ENCODE assay signal across 1 cellular context in the genomic region with DNA sequence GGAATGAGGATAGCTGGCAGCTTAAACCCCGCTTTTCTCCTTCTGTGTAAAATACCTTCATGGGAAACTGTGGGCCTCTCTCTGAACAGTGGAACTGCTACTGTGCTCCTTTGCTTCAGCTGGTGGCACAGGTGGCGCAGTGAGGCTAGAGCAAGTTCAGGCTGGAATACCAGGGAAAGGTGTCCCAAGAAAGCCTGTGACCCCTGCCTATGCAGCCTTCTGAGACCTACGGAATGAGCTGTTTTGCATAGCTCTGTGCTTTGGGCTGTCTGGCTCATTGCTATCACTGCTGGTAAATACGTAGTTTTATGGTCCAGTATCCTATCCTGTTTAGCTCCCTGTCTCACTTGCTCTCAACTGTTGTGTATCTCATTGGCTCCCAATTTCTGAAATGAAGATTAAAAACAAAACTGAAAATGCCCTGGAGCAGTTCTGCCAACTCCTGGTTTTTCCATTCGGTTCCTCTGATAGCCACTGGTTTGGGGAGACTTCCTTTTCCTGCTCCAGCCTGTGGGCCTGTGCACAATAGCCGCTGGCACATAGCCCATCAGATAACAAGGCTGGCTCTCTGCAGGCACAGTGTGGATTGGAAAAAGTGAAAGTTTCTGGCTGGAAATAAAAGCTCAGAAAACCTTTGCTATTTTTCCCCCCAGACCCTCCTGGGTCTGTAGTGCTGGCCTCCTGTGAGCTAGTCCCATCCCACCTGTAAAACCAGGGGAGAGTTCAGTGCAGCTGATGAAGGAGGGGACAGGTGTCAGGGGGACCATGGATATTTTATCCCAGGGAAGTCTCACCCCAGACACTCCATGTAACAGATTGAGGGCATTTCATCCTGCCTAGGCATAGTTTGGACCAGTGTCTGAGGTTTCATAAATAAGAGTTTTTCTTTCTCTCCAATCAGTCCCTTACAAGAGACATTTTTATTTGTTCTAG.
TF ChIP-seq lines count a peak whose summit lies in the region.

No MANE protein-coding gene starts in this region.

TF ChIP-seq in HEK293, 187 proteins besides CTCF, POLR2A, EP300 and RAD21 (continued from another document):
- TF ChIP-seq ZBTB44 (tag by site-specific recombination; IDR thresholded peaks at IDR 0.05) (peak; percentile 67; the same call in 1 of the 2 replicates), ZEB2 (tag by site-specific recombination; IDR thresholded peaks at IDR 0.05) (0 out of 2 replicates have a peak, but pooled peaks have one; percentile 19), ZNF175 (tag by site-specific recombination; IDR thresholded peaks at IDR 0.05) (no peak), HOXC10 (CRISPR knock-in tag; IDR thresholded peaks at IDR 0.05) (no peak), ZNF248 (tag by site-specific recombination; IDR thresholded peaks at IDR 0.05) (no peak), ZBTB17 (tag by site-specific recombination; IDR thresholded peaks at IDR 0.05) (peak; percentile 78), ZFP69B (tag by site-specific recombination; IDR thresholded peaks at IDR 0.05) (no peak), ZIC2 (tag by site-specific recombination; IDR thresholded peaks at IDR 0.05) (peak; percentile 43; the same call in 1 of the 2 replicates), ZNF362 (tag by site-specific recombination; IDR thresholded peaks at IDR 0.05) (no peak), OVOL3 (tag by site-specific recombination; IDR thresholded peaks at IDR 0.05) (no peak), ZNF785 (tag by site-specific recombination; IDR thresholded peaks at IDR 0.05) (no peak), ZBTB8A (tag by site-specific recombination; IDR thresholded peaks at IDR 0.05) (no peak), ZNF664 (tag by site-specific recombination; IDR thresholded peaks at IDR 0.05) (peak; percentile 51; the same call in 1 of the 2 replicates), ZNF10 (tag by site-specific recombination; IDR thresholded peaks at IDR 0.05) (peak; percentile 29; the same call in 1 of the 2 replicates), GLI4 (tag by site-specific recombination; IDR thresholded peaks at IDR 0.05) (no peak), ZBTB21 (tag by site-specific recombination; IDR thresholded peaks at IDR 0.05) (0 out of 2 replicates have a peak, but pooled peaks have one; percentile 8), TRIM28 (IDR thresholded peaks at IDR 0.05; ENCODE audit: borderline replicate concordance, low read length) (peak; percentile 95), SCRT2 (tag by site-specific recombination; IDR thresholded peaks at IDR 0.05) (0 out of 2 replicates have a peak, but pooled peaks have one; percentile 43), ZBTB20 (tag by site-specific recombination; IDR thresholded peaks at IDR 0.05) (peak; percentile 58), SP7 (tag by site-specific recombination; IDR thresholded peaks at IDR 0.05) (peak; percentile 37; the same call in 1 of the 2 replicates), ZXDB (tag by site-specific recombination; IDR thresholded peaks at IDR 0.05) (peak; percentile 60), ZBTB48 (tag by site-specific recombination; IDR thresholded peaks at IDR 0.05) (no peak)
- TF ChIP-seq, protein P1, sequence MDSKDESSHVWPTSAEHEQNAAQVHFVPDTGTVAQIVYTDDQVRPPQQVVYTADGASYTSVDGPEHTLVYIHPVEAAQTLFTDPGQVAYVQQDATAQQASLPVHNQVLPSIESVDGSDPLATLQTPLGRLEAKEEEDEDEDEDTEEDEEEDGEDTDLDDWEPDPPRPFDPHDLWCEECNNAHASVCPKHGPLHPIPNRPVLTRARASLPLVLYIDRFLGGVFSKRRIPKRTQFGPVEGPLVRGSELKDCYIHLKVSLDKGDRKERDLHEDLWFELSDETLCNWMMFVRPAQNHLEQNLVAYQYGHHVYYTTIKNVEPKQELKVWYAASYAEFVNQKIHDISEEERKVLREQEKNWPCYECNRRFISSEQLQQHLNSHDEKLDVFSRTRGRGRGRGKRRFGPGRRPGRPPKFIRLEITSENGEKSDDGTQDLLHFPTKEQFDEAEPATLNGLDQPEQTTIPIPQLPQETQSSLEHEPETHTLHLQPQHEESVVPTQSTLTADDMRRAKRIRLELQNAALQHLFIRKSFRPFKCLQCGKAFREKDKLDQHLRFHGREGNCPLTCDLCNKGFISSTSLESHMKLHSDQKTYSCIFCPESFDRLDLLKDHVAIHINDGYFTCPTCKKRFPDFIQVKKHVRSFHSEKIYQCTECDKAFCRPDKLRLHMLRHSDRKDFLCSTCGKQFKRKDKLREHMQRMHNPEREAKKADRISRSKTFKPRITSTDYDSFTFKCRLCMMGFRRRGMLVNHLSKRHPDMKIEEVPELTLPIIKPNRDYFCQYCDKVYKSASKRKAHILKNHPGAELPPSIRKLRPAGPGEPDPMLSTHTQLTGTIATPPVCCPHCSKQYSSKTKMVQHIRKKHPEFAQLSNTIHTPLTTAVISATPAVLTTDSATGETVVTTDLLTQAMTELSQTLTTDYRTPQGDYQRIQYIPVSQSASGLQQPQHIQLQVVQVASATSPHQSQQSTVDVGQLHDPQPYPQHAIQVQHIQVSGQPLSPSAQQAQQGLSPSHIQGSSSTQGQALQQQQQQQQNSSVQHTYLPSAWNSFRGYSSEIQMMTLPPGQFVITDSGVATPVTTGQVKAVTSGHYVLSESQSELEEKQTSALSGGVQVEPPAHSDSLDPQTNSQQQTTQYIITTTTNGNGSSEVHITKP (tag by site-specific recombination; IDR thresholded peaks at IDR 0.05), result peak; percentile 76; the same call in 1 of the 2 replicates
- TF ChIP-seq, protein P2, sequence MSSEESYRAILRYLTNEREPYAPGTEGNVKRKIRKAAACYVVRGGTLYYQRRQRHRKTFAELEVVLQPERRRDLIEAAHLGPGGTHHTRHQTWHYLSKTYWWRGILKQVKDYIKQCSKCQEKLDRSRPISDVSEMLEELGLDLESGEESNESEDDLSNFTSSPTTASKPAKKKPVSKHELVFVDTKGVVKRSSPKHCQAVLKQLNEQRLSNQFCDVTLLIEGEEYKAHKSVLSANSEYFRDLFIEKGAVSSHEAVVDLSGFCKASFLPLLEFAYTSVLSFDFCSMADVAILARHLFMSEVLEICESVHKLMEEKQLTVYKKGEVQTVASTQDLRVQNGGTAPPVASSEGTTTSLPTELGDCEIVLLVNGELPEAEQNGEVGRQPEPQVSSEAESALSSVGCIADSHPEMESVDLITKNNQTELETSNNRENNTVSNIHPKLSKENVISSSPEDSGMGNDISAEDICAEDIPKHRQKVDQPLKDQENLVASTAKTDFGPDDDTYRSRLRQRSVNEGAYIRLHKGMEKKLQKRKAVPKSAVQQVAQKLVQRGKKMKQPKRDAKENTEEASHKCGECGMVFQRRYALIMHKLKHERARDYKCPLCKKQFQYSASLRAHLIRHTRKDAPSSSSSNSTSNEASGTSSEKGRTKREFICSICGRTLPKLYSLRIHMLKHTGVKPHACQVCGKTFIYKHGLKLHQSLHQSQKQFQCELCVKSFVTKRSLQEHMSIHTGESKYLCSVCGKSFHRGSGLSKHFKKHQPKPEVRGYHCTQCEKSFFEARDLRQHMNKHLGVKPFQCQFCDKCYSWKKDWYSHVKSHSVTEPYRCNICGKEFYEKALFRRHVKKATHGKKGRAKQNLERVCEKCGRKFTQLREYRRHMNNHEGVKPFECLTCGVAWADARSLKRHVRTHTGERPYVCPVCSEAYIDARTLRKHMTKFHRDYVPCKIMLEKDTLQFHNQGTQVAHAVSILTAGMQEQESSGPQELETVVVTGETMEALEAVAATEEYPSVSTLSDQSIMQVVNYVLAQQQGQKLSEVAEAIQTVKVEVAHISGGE (tag by site-specific recombination; conservative IDR thresholded peaks at IDR 0.05; ENCODE audit: low read depth), result peak; percentile 51
